ENCODE assay signal across 22 cellular contexts in the genomic region with DNA sequence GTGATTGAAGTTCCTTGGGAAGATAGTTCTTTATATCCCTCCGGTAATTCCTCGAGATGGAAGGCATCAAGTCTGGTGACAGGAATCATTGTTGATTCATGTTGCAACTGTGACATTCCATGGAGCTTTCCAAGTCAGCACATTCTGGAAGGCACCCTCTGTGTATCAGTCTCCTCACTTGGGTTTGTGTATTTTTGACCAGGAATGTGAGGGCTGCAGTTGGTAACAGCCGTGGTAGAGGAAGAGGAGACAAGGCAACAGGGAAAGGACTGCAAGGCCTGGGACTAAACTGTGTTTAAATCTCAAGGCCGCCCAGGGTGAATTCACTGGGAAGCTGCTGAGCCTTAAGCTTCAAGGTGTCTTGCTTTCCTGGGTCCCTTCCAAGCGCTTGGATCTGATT.
"Had no signal": no experiment of that assay in that cellular context is flagged by ENCODE, and none has a peak within 500 bp of the region (broad histone marks: within the 10 kb centered on the region; RNA-seq: fewer than 3 reads in every experiment).

No MANE protein-coding gene starts in this region.

- H3K9me3 ChIP-seq: esophagus squamous epithelium, tibial nerve had no signal

- H3K27ac Mint-ChIP-seq: activated CD4-positive, alpha-beta memory T cell treated with anti-CD3 and anti-CD28 coated beads for 36 hours; activated CD4-positive, alpha-beta T cell treated with anti-CD3 and anti-CD28 coated beads, Interleukin-2, amount 10 ng/mL, durations not matched to agents 24 days and 14 days; activated T-helper 17 cell treated with anti-CD3 and anti-CD28 coated beads, Interleukin-2, amount 50 U/mL, for 72 hours; natural killer cell treated with Interleukin-12 subunit alpha and Interleukin-12 subunit beta and Interleukin-15 and Interleukin-18, amount 100 ng/mL, for 72 hours; T-helper 1 cell treated with Interleukin-12 subunit alpha and Interleukin-12 subunit beta and Interleukin-4 antibody, amounts not matched to agents 30 μg/mL and 1 μg/mL, for 36 hours had no signal

- ATAC-seq: activated T-cell treated with anti-CD3 and anti-CD28 coated beads, Interleukin-2, amount 50 U/mL, for 4 hours; activated T-helper 17 cell treated with anti-CD3 and anti-CD28 coated beads, Interleukin-2, amount 50 U/mL, for 72 hours; natural killer cell treated with Interleukin-12 subunit alpha and Interleukin-12 subunit beta and Interleukin-15 and Interleukin-18, amount 100 ng/mL, for 72 hours had no signal

- H3K4me1 Mint-ChIP-seq: central memory CD8-positive, alpha-beta T cell had no signal

- H2AFZ ChIP-seq: hepatocyte had no signal

- H3K4me2 ChIP-seq: hepatocyte had no signal

- H3K4me3 Mint-ChIP-seq: activated CD4-positive, alpha-beta memory T cell treated with anti-CD3 and anti-CD28 coated beads for 36 hours; activated CD4-positive, alpha-beta T cell treated with anti-CD3 and anti-CD28 coated beads, Interleukin-2, amount 10 ng/mL, durations not matched to agents 24 days and 14 days; activated T-cell treated with anti-CD3 and anti-CD28 coated beads, Interleukin-2, amount 50 U/mL, for 4 hours; activated T-helper 17 cell treated with anti-CD3 and anti-CD28 coated beads, Interleukin-2, amount 50 U/mL, for 72 hours; central memory CD8-positive, alpha-beta T cell; natural killer cell treated with Interleukin-12 subunit alpha and Interleukin-12 subunit beta and Interleukin-15 and Interleukin-18, amount 100 ng/mL, for 72 hours; T-helper 1 cell treated with Interleukin-12 subunit alpha and Interleukin-12 subunit beta and Interleukin-4 antibody, amounts not matched to agents 30 μg/mL and 1 μg/mL, for 36 hours had no signal

- H3K27me3 Mint-ChIP-seq: activated CD4-positive, alpha-beta memory T cell treated with anti-CD3 and anti-CD28 coated beads for 36 hours; activated CD4-positive, alpha-beta T cell treated with anti-CD3 and anti-CD28 coated beads, Interleukin-2, amount 10 ng/mL, durations not matched to agents 24 days and 14 days; activated T-helper 17 cell treated with anti-CD3 and anti-CD28 coated beads, Interleukin-2, amount 50 U/mL, for 72 hours; central memory CD8-positive, alpha-beta T cell; natural killer cell treated with Interleukin-12 subunit alpha and Interleukin-12 subunit beta and Interleukin-15 and Interleukin-18, amount 100 ng/mL, for 72 hours had no signal

- H3K27ac ChIP-seq: epithelial cell of prostate, esophagus squamous epithelium, hepatocyte, tibial nerve had no signal

- H3K36me3 ChIP-seq: esophagus squamous epithelium had no signal

- H3K4me3 ChIP-seq: esophagus squamous epithelium, hepatocyte, tibial nerve had no signal

- H3K9me3 Mint-ChIP-seq: activated CD4-positive, alpha-beta memory T cell treated with anti-CD3 and anti-CD28 coated beads for 36 hours; activated T-cell treated with anti-CD3 and anti-CD28 coated beads, Interleukin-2, amount 50 U/mL, for 4 hours; activated T-helper 17 cell treated with anti-CD3 and anti-CD28 coated beads, Interleukin-2, amount 50 U/mL, for 72 hours; central memory CD8-positive, alpha-beta T cell; natural killer cell treated with Interleukin-12 subunit alpha and Interleukin-12 subunit beta and Interleukin-15 and Interleukin-18, amount 100 ng/mL, for 72 hours; T-helper 1 cell treated with Interleukin-12 subunit alpha and Interleukin-12 subunit beta and Interleukin-4 antibody, amounts not matched to agents 30 μg/mL and 1 μg/mL, for 36 hours had no signal

- H3K79me2 ChIP-seq: hepatocyte had no signal

- H3K27me3 ChIP-seq: esophagus squamous epithelium, hepatocyte, tibial nerve had no signal

- DNase-seq: activated CD4-positive, alpha-beta memory T cell treated with anti-CD3 and anti-CD28 coated beads for 36 hours; activated CD4-positive, alpha-beta T cell treated with anti-CD3 and anti-CD28 coated beads, Interleukin-2, amount 10 ng/mL, durations not matched to agents 24 days and 14 days; activated CD4-positive, CD25-positive, alpha-beta regulatory T cell treated with anti-CD3 and anti-CD28 coated beads, Interleukin-2, amount 50 U/mL, for 72 hours; activated gamma-delta T cell treated with Interleukin-2 at 50 U/mL for 16 hours; activated naive CD4-positive, alpha-beta T cell treated with anti-CD3 and anti-CD28 coated beads, Interleukin-2, amount 50 U/mL, for 16 hours; activated T-cell treated with anti-CD3 and anti-CD28 coated beads, Interleukin-2, amount 50 U/mL, for 4 hours; amniotic stem cell; dermis blood vessel endothelial cell; effector CD4-positive, alpha-beta T cell; esophagus squamous epithelium; islet precursor cell; stimulated activated CD4-positive, alpha-beta T cell treated with anti-CD3 and anti-CD28 coated beads, Interleukin-2, amount 100 ng/mL, for 48 hours; stimulated activated naive CD4-positive, alpha-beta T cell treated with Interleukin-2 at 50 U/mL for 16 hours; SW 1271; T-helper 9 cell had no signal
